In the genomic region with DNA sequence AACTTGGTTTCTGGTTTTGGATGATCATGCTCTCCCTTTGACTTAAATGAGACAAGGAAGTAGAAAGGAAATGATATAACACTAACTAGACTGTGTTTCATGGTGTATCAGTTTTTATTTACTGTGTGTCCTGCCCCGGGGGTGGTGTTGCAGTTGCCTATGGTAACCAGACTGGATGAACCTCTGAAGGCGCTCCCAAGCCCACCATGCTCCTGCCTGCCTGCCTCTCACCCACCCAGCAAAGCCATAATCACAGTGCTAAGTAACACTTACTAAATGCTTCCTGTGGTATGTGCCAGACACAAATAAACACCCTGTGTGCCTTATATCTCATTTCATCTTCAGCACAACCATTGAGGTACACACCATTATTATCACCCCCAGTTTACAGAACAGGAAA, we compare ENCODE assay signal across 36 cellular contexts. TPM values are rescaled to one million over a fixed set of nuclear protein-coding genes. Genes with fewer than 3 reads are reported as not detected.
"Had no signal": no experiment of that assay in that cellular context is flagged by ENCODE, and none has a peak within 500 bp of the region (broad histone marks: within the 10 kb centered on the region; RNA-seq: fewer than 3 reads in every experiment).

No MANE protein-coding gene starts in this region.

- H3K9me3 Mint-ChIP-seq: effector memory CD8-positive, alpha-beta T cell; memory B cell; stimulated activated effector memory CD8-positive, alpha-beta T cell treated with anti-CD3 and anti-CD28 coated beads, Interleukin-12 subunit alpha, Interleukin-12 subunit beta, amount 100 ng/mL, for 72 hours had no signal

- H3K36me3 Mint-ChIP-seq: naive thymus-derived CD4-positive, alpha-beta T cell; stimulated activated effector memory CD8-positive, alpha-beta T cell treated with anti-CD3 and anti-CD28 coated beads, Interleukin-12 subunit alpha, Interleukin-12 subunit beta, amount 100 ng/mL, for 72 hours had no signal

- H3K27me3 ChIP-seq: foreskin keratinocyte, ovary, sigmoid colon, stomach, thyroid gland had no signal

- DNase-seq: cerebellar nuclear complex; cortex of kidney; effector memory CD8-positive, alpha-beta T cell; foreskin keratinocyte; glutamatergic neuron; heart right ventricle; hippocampal formation; kidney glomerular epithelial cell; midbrain; naive thymus-derived CD4-positive, alpha-beta T cell; occipital lobe; ovary; posterior cingulate gyrus; psoas muscle; right cardiac atrium; sigmoid colon; stimulated activated CD4-positive, alpha-beta T cell treated with anti-CD3 and anti-CD28 coated beads, Interleukin-2, amount 100 ng/mL, for 24 hours; stimulated activated CD4-positive, alpha-beta T cell treated with anti-CD3 and anti-CD28 coated beads, Interleukin-4, amount 100 ng/mL, for 24 hours; stimulated activated naive CD4-positive, alpha-beta T cell treated with Interleukin-2 at 50 U/mL for 16 hours; stomach; thyroid gland had no signal

- H3K27ac Mint-ChIP-seq: memory B cell; naive thymus-derived CD4-positive, alpha-beta T cell; stimulated activated effector memory CD8-positive, alpha-beta T cell treated with anti-CD3 and anti-CD28 coated beads, Interleukin-12 subunit alpha, Interleukin-12 subunit beta, amount 100 ng/mL, for 72 hours had no signal

- H3K36me3 ChIP-seq: heart right ventricle, ovary, sigmoid colon, stomach, thyroid gland had no signal

- H3K27ac ChIP-seq: heart right ventricle, ovary, psoas muscle, stomach, thyroid gland had no signal

- H3K9me3 ChIP-seq: heart right ventricle, ovary, psoas muscle, sigmoid colon, stomach, thyroid gland had no signal

- ATAC-seq: effector memory CD8-positive, alpha-beta T cell; heart right ventricle; left lobe of liver; naive thymus-derived CD4-positive, alpha-beta T cell; psoas muscle; right cardiac atrium; stimulated activated effector memory CD8-positive, alpha-beta T cell treated with anti-CD3 and anti-CD28 coated beads, Interleukin-12 subunit alpha, Interleukin-12 subunit beta, amount 100 ng/mL, for 72 hours had no signal

- H3K4me1 Mint-ChIP-seq: memory B cell; stimulated activated effector memory CD8-positive, alpha-beta T cell treated with anti-CD3 and anti-CD28 coated beads, Interleukin-12 subunit alpha, Interleukin-12 subunit beta, amount 100 ng/mL, for 72 hours had no signal

- FAIRE-seq: endometrium, islet of Langerhans had no signal

- H3K27me3 Mint-ChIP-seq: memory B cell had no signal

- H3K4me1 ChIP-seq: heart right ventricle, psoas muscle, sigmoid colon, stomach, thyroid gland had no signal

- H3K4me3 Mint-ChIP-seq: effector memory CD8-positive, alpha-beta T cell; memory B cell; naive thymus-derived CD4-positive, alpha-beta T cell; stimulated activated effector memory CD8-positive, alpha-beta T cell treated with anti-CD3 and anti-CD28 coated beads, Interleukin-12 subunit alpha, Interleukin-12 subunit beta, amount 100 ng/mL, for 72 hours had no signal

- H3K4me3 ChIP-seq: heart right ventricle, lung, ovary, psoas muscle, sigmoid colon, stomach, thyroid gland had no signal

RNA-seq across cellular contexts. Expression of a gene that starts 17.8 kb away (rescaled TPM):
- total RNA-seq: fibroblast of lung, foreskin keratinocyte, heart right ventricle, left lobe of liver, mucosa of gallbladder, occipital lobe, ovary, psoas muscle, renal cortical epithelial cell, right cardiac atrium, sigmoid colon, skeletal muscle tissue, stomach, temporal lobe, thyroid gland, urinary bladder had no signal
- polyA plus RNA-seq: esophagus; fibroblast of lung; foreskin keratinocyte; liver; naive thymus-derived CD4-positive, alpha-beta T cell; neural cell; ovary; psoas muscle; right cardiac atrium; urinary bladder had no signal
